Comparison of ENCODE assay signal across 6 cellular contexts in genomic region chr6:5357486-5357885, GRCh38.
"Had no signal": no experiment of that assay in that cellular context is flagged by ENCODE, and none has a peak within 500 bp of the region (broad histone marks: within the 10 kb centered on the region; RNA-seq: fewer than 3 reads in every experiment).

No MANE protein-coding gene starts in this region.

- DNase-seq: Karpas-422, KBM-7, KG1 had no signal

- FAIRE-seq: HTR-8/SVneo had no signal

- H3K4me2 ChIP-seq: KMS-11 had no signal

- H3K27ac ChIP-seq: HL-60, KMS-11 had no signal

- H3K9ac ChIP-seq: KMS-11 had no signal
